Comparison of ENCODE assay signal across 18 cellular contexts in genomic region chr7:90599892-90600555, GRCh38. TPM values are rescaled to one million over a fixed set of nuclear protein-coding genes. Genes with fewer than 3 reads are reported as not detected.
DNase-seq lines count a peak whose midpoint lies in the region; ATAC-seq, FAIRE-seq and TF ChIP-seq lines count a peak whose summit lies in the region.
"Had no signal": no experiment of that assay in that cellular context is flagged by ENCODE, and none has a peak within 500 bp of the region (broad histone marks: within the 10 kb centered on the region; RNA-seq: fewer than 3 reads in every experiment).

No MANE protein-coding gene starts in this region.

- ATAC-seq in stimulated activated naive CD8-positive, alpha-beta T cell treated with anti-CD3 and anti-CD28 coated beads, Interleukin-15, Interleukin-2, amounts not matched to agents 100 U/mL and 50 U/mL, for 24 hours = no peak
- ATAC-seq in pancreas (no peak), HG03039 (IDR thresholded peaks at IDR 0.05; ENCODE audit: unreplicated experiment) (no peak), HG02763 (IDR thresholded peaks at IDR 0.05; ENCODE audit: unreplicated experiment) (no peak)

- intact Hi-C loops in activated CD4-positive, alpha-beta T cell treated with anti-CD3 and anti-CD28 coated beads, Interleukin-2, amount 10 ng/mL, durations not matched to agents 24 days and 14 days (cut with micrococcal nuclease) = loop anchor here (10.0 kb wide), 1 partner anchor 355 kb away; the partner anchor contains the start of gene CFAP69
- intact Hi-C loops in pancreas (cut with DNase I) = no loop called here

- H3K27me3 Mint-ChIP-seq in stimulated activated naive CD8-positive, alpha-beta T cell treated with anti-CD3 and anti-CD28 coated beads, Interleukin-15, Interleukin-2, amounts not matched to agents 100 ng/mL and 50 ng/mL, for 24 hours = peaks cover 62% of the 10 kb centered on the region
- H3K27me3 Mint-ChIP-seq in activated CD4-positive, alpha-beta T cell treated with anti-CD3 and anti-CD28 coated beads, Interleukin-2, amount 10 ng/mL, durations not matched to agents 24 days and 14 days = peaks cover 52% of the 10 kb centered on the region

- no peak overlapping the region for H3K27ac Mint-ChIP-seq in stimulated activated naive CD8-positive, alpha-beta T cell treated with anti-CD3 and anti-CD28 coated beads, Interleukin-15, Interleukin-2, amounts not matched to agents 100 ng/mL and 50 ng/mL, for 24 hours
- H3K27ac Mint-ChIP-seq in activated CD4-positive, alpha-beta T cell treated with anti-CD3 and anti-CD28 coated beads, Interleukin-2, amount 10 ng/mL, durations not matched to agents 24 days and 14 days = no peak overlapping the region
- H3K27ac Mint-ChIP-seq: activated naive CD8-positive, alpha-beta T cell had no signal

- no peak for DNase-seq in stimulated activated naive CD8-positive, alpha-beta T cell treated with anti-CD3 and anti-CD28 coated beads, Interleukin-15, Interleukin-2, amounts not matched to agents 100 U/mL and 50 U/mL, for 24 hours
- DNase-seq in SIG-M5 (lab: John Stamatoyannopoulos, UW) = peak; percentile 39
- peak; percentile 65 for DNase-seq in fibroblast of peridontal ligament (ENCODE audit: extremely low read depth)
- no peak for DNase-seq in activated CD4-positive, alpha-beta T cell treated with anti-CD3 and anti-CD28 coated beads, Interleukin-2, amount 10 ng/mL, durations not matched to agents 24 days and 14 days
- no peak for DNase-seq in pancreas
- DNase-seq: ACHN; activated CD8-positive, alpha-beta memory T cell treated with anti-CD3 and anti-CD28 coated beads, Interleukin-2, amount 50 U/mL, for 4 hours; left ventricle myocardium inferior; NCI-H1105 treated with DMSO at 0.1 percent for 48 hours; NCI-H510A; Right ventricle myocardium superior; upper lobe of left lung had no signal

- H3K4me1 ChIP-seq in pancreas = no peaks in the 10 kb centered on the region

- no peaks in the 10 kb centered on the region for H3K36me3 Mint-ChIP-seq in stimulated activated naive CD8-positive, alpha-beta T cell treated with anti-CD3 and anti-CD28 coated beads, Interleukin-15, Interleukin-2, amounts not matched to agents 100 ng/mL and 50 ng/mL, for 24 hours (ENCODE audit: low read depth)
- H3K36me3 Mint-ChIP-seq in activated CD4-positive, alpha-beta T cell treated with anti-CD3 and anti-CD28 coated beads, Interleukin-2, amount 10 ng/mL, durations not matched to agents 24 days and 14 days (ENCODE audit: low read depth) = no peaks in the 10 kb centered on the region
- H3K36me3 Mint-ChIP-seq: activated naive CD8-positive, alpha-beta T cell had no signal

- H3K4me1 Mint-ChIP-seq in stimulated activated naive CD8-positive, alpha-beta T cell treated with anti-CD3 and anti-CD28 coated beads, Interleukin-15, Interleukin-2, amounts not matched to agents 100 ng/mL and 50 ng/mL, for 24 hours (ENCODE audit: low read depth) = peaks cover 37% of the 10 kb centered on the region
- peaks cover 10% of the 10 kb centered on the region for H3K4me1 Mint-ChIP-seq in activated CD4-positive, alpha-beta T cell treated with anti-CD3 and anti-CD28 coated beads, Interleukin-2, amount 10 ng/mL, durations not matched to agents 24 days and 14 days

- no peak for TF ChIP-seq CTCF in pancreas (IDR thresholded peaks at IDR 0.05)

- no peak overlapping the region for H3K27ac ChIP-seq in pancreas
- H3K27ac ChIP-seq: left ventricle myocardium inferior had no signal

- no peaks in the 10 kb centered on the region for H3K36me3 ChIP-seq in pancreas
- H3K36me3 ChIP-seq: left ventricle myocardium inferior, upper lobe of left lung had no signal

- H3K4me3 ChIP-seq in pancreas = no peak overlapping the region
- H3K4me3 ChIP-seq: left ventricle myocardium inferior, smooth muscle cell, upper lobe of left lung had no signal

- peak overlapping the region; percentile 13 for H3K4me3 Mint-ChIP-seq in stimulated activated naive CD8-positive, alpha-beta T cell treated with anti-CD3 and anti-CD28 coated beads, Interleukin-15, Interleukin-2, amounts not matched to agents 100 ng/mL and 50 ng/mL, for 24 hours
- H3K4me3 Mint-ChIP-seq in activated CD4-positive, alpha-beta T cell treated with anti-CD3 and anti-CD28 coated beads, Interleukin-2, amount 10 ng/mL, durations not matched to agents 24 days and 14 days = no peak overlapping the region
- H3K4me3 Mint-ChIP-seq: activated naive CD8-positive, alpha-beta T cell had no signal

- H3K9me3 Mint-ChIP-seq in stimulated activated naive CD8-positive, alpha-beta T cell treated with anti-CD3 and anti-CD28 coated beads, Interleukin-15, Interleukin-2, amounts not matched to agents 100 ng/mL and 50 ng/mL, for 24 hours = no peaks in the 10 kb centered on the region
- no peaks in the 10 kb centered on the region for H3K9me3 Mint-ChIP-seq in activated CD4-positive, alpha-beta T cell treated with anti-CD3 and anti-CD28 coated beads, Interleukin-2, amount 10 ng/mL, durations not matched to agents 24 days and 14 days

- no peaks in the 10 kb centered on the region for H3K9me3 ChIP-seq in pancreas
- H3K9me3 ChIP-seq: left ventricle myocardium inferior, upper lobe of left lung had no signal

- FAIRE-seq in pancreas (lab: Jason Lieb, UNC) = no peak
- FAIRE-seq: H1 had no signal

- no peaks in the 10 kb centered on the region for H3K27me3 ChIP-seq in pancreas
- H3K27me3 ChIP-seq: upper lobe of left lung had no signal

- WGBS in pancreas, 2 donors = 72 to 74% methylated on average over 4 of the region's 4 CpGs

RNA-seq across cellular contexts. Expression of gene CDK14, which starts 3.9 kb away (rescaled TPM):
- total RNA-seq in activated CD4-positive, alpha-beta T cell treated with anti-CD3 and anti-CD28 coated beads, Interleukin-2, amount 10 ng/mL, durations not matched to agents 24 days and 14 days = 1.9 and 2.0 TPM in 2 replicates
- 10 to 100 TPM; 17.6 to 48.3 (median 29.6) TPM for total RNA-seq in pancreas
- 1 to 10 TPM; 4.5 to 7.6 TPM for polyA plus RNA-seq in pancreas

Comparison
In these comparisons a context has a peak if more than half of its experiments do, and no peak if none do; other contexts are left out.
1. DNase-seq: peak in SIG-M5 (single experiment) and fibroblast of peridontal ligament (single experiment); none in stimulated activated naive CD8-positive, alpha-beta T cell treated with anti-CD3 and anti-CD28 coated beads, Interleukin-15, Interleukin-2, amounts not matched to agents 100 U/mL and 50 U/mL, for 24 hours (single experiment), activated CD4-positive, alpha-beta T cell treated with anti-CD3 and anti-CD28 coated beads, Interleukin-2, amount 10 ng/mL, durations not matched to agents 24 days and 14 days (single experiment) and pancreas (0 of 6).